In the genomic region with DNA sequence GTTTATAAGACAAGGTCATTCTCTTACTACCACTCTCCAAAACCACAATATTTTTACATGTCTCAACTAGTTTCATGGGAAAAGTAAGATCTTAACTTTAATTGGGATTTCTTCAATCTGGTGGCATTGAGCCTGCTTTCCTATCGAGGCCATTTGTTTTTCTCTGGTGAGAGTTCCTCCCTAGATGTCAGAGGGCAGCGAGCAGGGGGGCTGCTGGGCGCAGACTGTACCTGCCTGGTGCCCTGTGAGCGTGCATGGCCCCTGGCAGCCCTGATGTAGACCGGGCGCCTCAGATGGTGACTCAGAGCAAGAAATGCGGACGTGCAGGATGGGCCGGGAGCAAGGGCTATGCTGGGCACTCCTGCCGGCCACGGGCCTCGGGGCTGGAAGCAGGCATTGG, we compare ENCODE assay signal across 15 cellular contexts. TPM values are rescaled to one million over a fixed set of nuclear protein-coding genes. Genes with fewer than 3 reads are reported as not detected.
DNase-seq lines count a peak whose midpoint lies in the region; ATAC-seq and TF ChIP-seq lines count a peak whose summit lies in the region.
"Had no signal": no experiment of that assay in that cellular context is flagged by ENCODE, and none has a peak within 500 bp of the region (broad histone marks: within the 10 kb centered on the region; RNA-seq: fewer than 3 reads in every experiment).

No MANE protein-coding gene starts in this region.

- no peak overlapping the region for H3K27ac Mint-ChIP-seq in neural progenitor cell
- H3K27ac Mint-ChIP-seq: B cell had no signal

- no peaks in the 10 kb centered on the region for H3K27me3 Mint-ChIP-seq in neural progenitor cell (ENCODE audit: insufficient read depth, low read depth)
- H3K27me3 Mint-ChIP-seq: B cell had no signal

- DNase-seq in right atrium auricular region (ENCODE audit: low spot score): peak; percentile 16
- no peak for DNase-seq in cardiac septum (ENCODE audit: low spot score)
- no peak for DNase-seq in epithelial cell of prostate (ENCODE audit: low read depth, low spot score)
- DNase-seq in neural progenitor cell (ENCODE audit: low spot score): no peak
- no peak for DNase-seq in activated CD4-positive, alpha-beta T cell treated with anti-CD3 and anti-CD28 coated beads for 48 hours
- DNase-seq: DMS79 treated with DMSO at 0.1 percent for 48 hours, NCI-H1417, NCI-H1930, NCI-H226, NCI-H524, SIG-M5 had no signal

- no peak overlapping the region for H3K4me2 ChIP-seq in neural progenitor cell
- H3K4me2 ChIP-seq: KMS-11 had no signal

- H3K9me3 Mint-ChIP-seq in neural progenitor cell: no peaks in the 10 kb centered on the region

- no peaks in the 10 kb centered on the region for H4K20me1 ChIP-seq in neural progenitor cell (ENCODE audit: low read depth)

- no peaks in the 10 kb centered on the region for H3K4me1 ChIP-seq in right atrium auricular region
- no peaks in the 10 kb centered on the region for H3K4me1 ChIP-seq in neural progenitor cell

- no peaks in the 10 kb centered on the region for H3K9me3 ChIP-seq in right atrium auricular region
- no peaks in the 10 kb centered on the region for H3K9me3 ChIP-seq in neural progenitor cell (ENCODE audit: low read depth)

- H3K4me1 Mint-ChIP-seq in neural progenitor cell: no peaks in the 10 kb centered on the region
- H3K4me1 Mint-ChIP-seq: B cell had no signal

- H3K36me3 ChIP-seq in right atrium auricular region: peaks cover 29% of the 10 kb centered on the region
- H3K36me3 ChIP-seq in neural progenitor cell: no peaks in the 10 kb centered on the region

- intact Hi-C loops in cardiac septum (cut with DNase I): no loop called here

- H3K36me3 Mint-ChIP-seq in neural progenitor cell: peaks cover 16% of the 10 kb centered on the region

- ATAC-seq in HG03139 (IDR thresholded peaks at IDR 0.05; ENCODE audit: unreplicated experiment): no peak
- no peak for ATAC-seq in GM18873 (IDR thresholded peaks at IDR 0.05; ENCODE audit: low FRiP score, unreplicated experiment)

- no peaks in the 10 kb centered on the region for H3K79me2 ChIP-seq in neural progenitor cell (ENCODE audit: low read depth)

- peak overlapping the region; percentile 40 for H3K9ac ChIP-seq in neural progenitor cell
- H3K9ac ChIP-seq: KMS-11 had no signal

- H3K4me3 ChIP-seq in right atrium auricular region (no peak overlapping the region), neural progenitor cell (no peak overlapping the region)

- H2AFZ ChIP-seq in neural progenitor cell (replicated peaks): no peak overlapping the region

- no peak for TF ChIP-seq CTCF in right atrium auricular region (IDR thresholded peaks at IDR 0.05)
- no peak for TF ChIP-seq CTCF in neural progenitor cell (IDR thresholded peaks at IDR 0.05)

- H3F3A ChIP-seq in neural progenitor cell (ENCODE audit: low read depth): no peaks in the 10 kb centered on the region

- H3K4me3 Mint-ChIP-seq in neural progenitor cell: no peak overlapping the region
- H3K4me3 Mint-ChIP-seq: B cell had no signal

- H3K27me3 ChIP-seq in right atrium auricular region (no peaks in the 10 kb centered on the region), neural progenitor cell (no peaks in the 10 kb centered on the region)

- H3K27ac ChIP-seq in right atrium auricular region: no peak overlapping the region
- H3K27ac ChIP-seq in epithelial cell of prostate: peak overlapping the region; percentile 18
- H3K27ac ChIP-seq in neural progenitor cell: no peak overlapping the region
- H3K27ac ChIP-seq: KMS-11 had no signal

RNA-seq across cellular contexts. Expression of gene ERMARD, which starts 27.2 kb away (rescaled TPM):
- total RNA-seq in right atrium auricular region (10 to 100 TPM in 1 of 2 donors, 1 to 10 TPM in 1; 8.6 to 11.2 TPM), cardiac septum (11.3 TPM), neural progenitor cell (ENCODE audit: low replicate concordance) (23.9 and 31.4 TPM in 2 replicates)

RNA-seq across cellular contexts. Expression of gene DYNLT2, which starts 27.3 kb away (rescaled TPM):
- total RNA-seq in right atrium auricular region (under 1 TPM; 0.20 to 0.33 TPM), cardiac septum (0.83 TPM), neural progenitor cell (ENCODE audit: low replicate concordance) (3.3 and 4.7 TPM in 2 replicates)

RNA-seq across cellular contexts. Expression of gene PHF10, which starts 54.3 kb away (rescaled TPM):
- total RNA-seq in right atrium auricular region (10 to 100 TPM; 49.9 to 54.7 TPM), cardiac septum (56.6 TPM), neural progenitor cell (ENCODE audit: low replicate concordance) (25.6 and 43.0 TPM in 2 replicates)
